In genomic region chr11:12210200-12210599, GRCh38 we compare ENCODE assay signal across 18 cellular contexts.
"Had no signal": no experiment of that assay in that cellular context is flagged by ENCODE, and none has a peak within 500 bp of the region (broad histone marks: within the 10 kb centered on the region; RNA-seq: fewer than 3 reads in every experiment).

No MANE protein-coding gene starts in this region.

- H3K27me3 Mint-ChIP-seq: activated CD8-positive, alpha-beta T cell treated with anti-CD3 and anti-CD28 coated beads for 36 hours; naive thymus-derived CD8-positive, alpha-beta T cell had no signal

- H3K27ac Mint-ChIP-seq: activated B cell treated with CpG ODN at 0.5 μM for 24 hours; activated CD8-positive, alpha-beta T cell treated with anti-CD3 and anti-CD28 coated beads for 36 hours had no signal

- H3K4me1 ChIP-seq: breast epithelium had no signal

- H3K9me3 Mint-ChIP-seq: activated B cell treated with CpG ODN at 0.5 μM for 24 hours; activated CD8-positive, alpha-beta T cell treated with anti-CD3 and anti-CD28 coated beads for 36 hours had no signal

- H3K9me3 ChIP-seq: breast epithelium, neutrophil, SK-N-SH had no signal

- DNase-seq: activated B cell treated with CpG ODN at 0.5 μM for 24 hours; activated CD4-positive, alpha-beta T cell treated with anti-CD3 and anti-CD28 coated beads for 4 hours; activated CD8-positive, alpha-beta T cell treated with anti-CD3 and anti-CD28 coated beads for 36 hours; activated effector memory CD4-positive, alpha-beta T cell treated with Interleukin-2 at 50 U/mL for 16 hours; activated naive CD4-positive, alpha-beta T cell treated with anti-CD3 and anti-CD28 coated beads, Interleukin-2, amount 50 U/mL, for 16 hours; activated T-cell treated with anti-CD3 and anti-CD28 coated beads, Interleukin-2, amount 50 U/mL, for 1 hour; aorta; cerebellar nuclear complex; effector CD4-positive, alpha-beta T cell; left ventricle myocardium superior; naive thymus-derived CD8-positive, alpha-beta T cell; SK-N-SH; stimulated activated CD4-positive, alpha-beta T cell treated with anti-CD3 and anti-CD28 coated beads, Interleukin-12 subunit alpha, Interleukin-12 subunit beta, amount 100 ng/mL, for 4 hours; stimulated activated CD4-positive, alpha-beta T cell treated with anti-CD3 and anti-CD28 coated beads, Interleukin-2, amount 100 ng/mL, for 24 hours; stimulated activated naive CD8-positive, alpha-beta T cell treated with anti-CD3 and anti-CD28 coated beads, Interleukin-15, Interleukin-2, amounts not matched to agents 100 U/mL and 50 U/mL, for 24 hours; T-helper 9 cell had no signal

- H3K4me3 ChIP-seq: breast epithelium had no signal

- H3K36me3 ChIP-seq: breast epithelium had no signal

- H3K4me3 Mint-ChIP-seq: activated B cell treated with CpG ODN at 0.5 μM for 24 hours; activated CD8-positive, alpha-beta T cell treated with anti-CD3 and anti-CD28 coated beads for 36 hours; naive thymus-derived CD8-positive, alpha-beta T cell had no signal

- H3K9ac ChIP-seq: SK-N-SH had no signal

- H3K27me3 ChIP-seq: breast epithelium, neutrophil had no signal

- H3K27ac ChIP-seq: breast epithelium, neutrophil had no signal
